In the genomic region with DNA sequence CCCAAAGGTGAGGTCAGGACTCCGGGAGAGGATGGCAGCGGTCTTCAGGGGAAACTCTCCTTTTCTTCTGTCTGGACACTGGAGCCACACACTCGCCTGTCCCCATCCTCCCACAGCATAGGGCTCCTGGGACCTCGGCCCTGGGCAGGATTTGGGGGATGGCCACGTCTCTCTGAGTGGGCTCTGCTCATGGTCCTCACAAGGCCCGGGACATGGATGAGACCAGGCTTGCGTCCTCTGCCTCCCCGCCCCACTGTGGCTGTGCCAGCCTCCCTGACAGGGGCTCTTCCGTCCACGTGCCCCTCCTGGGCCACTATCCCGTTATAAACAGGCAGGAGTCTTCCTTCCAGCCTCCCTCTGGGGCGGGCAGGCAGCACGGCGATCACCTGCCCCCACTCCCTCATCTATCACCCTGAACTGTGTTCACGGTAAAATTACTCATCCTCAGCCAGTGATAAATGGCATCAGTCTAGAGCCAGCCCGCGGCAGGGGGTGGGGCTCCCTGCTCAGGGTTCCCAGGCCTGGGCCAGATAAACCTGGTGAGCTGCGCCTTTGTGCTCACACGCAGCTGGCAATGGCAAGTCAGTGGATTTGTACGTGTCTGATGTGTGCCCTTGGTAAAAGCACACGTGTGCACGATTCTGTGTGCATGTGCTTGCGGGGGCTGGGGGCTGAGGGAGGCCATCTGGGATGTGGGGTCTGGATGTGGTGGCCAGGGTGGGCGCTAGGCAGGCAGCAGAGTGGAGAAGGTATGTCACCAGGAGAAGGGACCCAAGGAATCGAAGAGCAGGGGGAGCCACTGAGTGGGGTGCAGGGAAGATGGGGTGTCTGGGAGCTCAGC, we compare ENCODE assay signal across 1 cellular context.
TF ChIP-seq lines count a peak whose summit lies in the region.

No MANE protein-coding gene starts in this region.

TF ChIP-seq in HEK293, 187 proteins besides CTCF, POLR2A, EP300 and RAD21 (continued from another document):
- TF ChIP-seq, protein P1, sequence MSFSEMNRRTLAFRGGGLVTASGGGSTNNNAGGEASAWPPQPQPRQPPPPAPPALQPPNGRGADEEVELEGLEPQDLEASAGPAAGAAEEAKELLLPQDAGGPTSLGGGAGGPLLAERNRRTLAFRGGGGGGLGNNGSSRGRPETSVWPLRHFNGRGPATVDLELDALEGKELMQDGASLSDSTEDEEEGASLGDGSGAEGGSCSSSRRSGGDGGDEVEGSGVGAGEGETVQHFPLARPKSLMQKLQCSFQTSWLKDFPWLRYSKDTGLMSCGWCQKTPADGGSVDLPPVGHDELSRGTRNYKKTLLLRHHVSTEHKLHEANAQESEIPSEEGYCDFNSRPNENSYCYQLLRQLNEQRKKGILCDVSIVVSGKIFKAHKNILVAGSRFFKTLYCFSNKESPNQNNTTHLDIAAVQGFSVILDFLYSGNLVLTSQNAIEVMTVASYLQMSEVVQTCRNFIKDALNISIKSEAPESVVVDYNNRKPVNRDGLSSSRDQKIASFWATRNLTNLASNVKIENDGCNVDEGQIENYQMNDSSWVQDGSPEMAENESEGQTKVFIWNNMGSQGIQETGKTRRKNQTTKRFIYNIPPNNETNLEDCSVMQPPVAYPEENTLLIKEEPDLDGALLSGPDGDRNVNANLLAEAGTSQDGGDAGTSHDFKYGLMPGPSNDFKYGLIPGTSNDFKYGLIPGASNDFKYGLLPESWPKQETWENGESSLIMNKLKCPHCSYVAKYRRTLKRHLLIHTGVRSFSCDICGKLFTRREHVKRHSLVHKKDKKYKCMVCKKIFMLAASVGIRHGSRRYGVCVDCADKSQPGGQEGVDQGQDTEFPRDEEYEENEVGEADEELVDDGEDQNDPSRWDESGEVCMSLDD (tag by site-specific recombination; IDR thresholded peaks at IDR 0.05): peak; percentile 64
- peak; percentile 61 for TF ChIP-seq ZBTB8A (tag by site-specific recombination; IDR thresholded peaks at IDR 0.05)
- TF ChIP-seq ZBTB20 (tag by site-specific recombination; IDR thresholded peaks at IDR 0.05): peak; percentile 82
- TF ChIP-seq TSHZ1 (tag by site-specific recombination; IDR thresholded peaks at IDR 0.05; ENCODE audit: borderline replicate concordance): peak; percentile 60; the same call in 1 of the 2 replicates
- peak; percentile 44; the same call in 1 of the 2 replicates for TF ChIP-seq KLF9 (tag by site-specific recombination; IDR thresholded peaks at IDR 0.05; ENCODE audit: low read depth)
- TF ChIP-seq ZBTB17 (tag by site-specific recombination; IDR thresholded peaks at IDR 0.05): peak; percentile 61
